8 cellular contexts compared by ENCODE assay signal in the genomic region with DNA sequence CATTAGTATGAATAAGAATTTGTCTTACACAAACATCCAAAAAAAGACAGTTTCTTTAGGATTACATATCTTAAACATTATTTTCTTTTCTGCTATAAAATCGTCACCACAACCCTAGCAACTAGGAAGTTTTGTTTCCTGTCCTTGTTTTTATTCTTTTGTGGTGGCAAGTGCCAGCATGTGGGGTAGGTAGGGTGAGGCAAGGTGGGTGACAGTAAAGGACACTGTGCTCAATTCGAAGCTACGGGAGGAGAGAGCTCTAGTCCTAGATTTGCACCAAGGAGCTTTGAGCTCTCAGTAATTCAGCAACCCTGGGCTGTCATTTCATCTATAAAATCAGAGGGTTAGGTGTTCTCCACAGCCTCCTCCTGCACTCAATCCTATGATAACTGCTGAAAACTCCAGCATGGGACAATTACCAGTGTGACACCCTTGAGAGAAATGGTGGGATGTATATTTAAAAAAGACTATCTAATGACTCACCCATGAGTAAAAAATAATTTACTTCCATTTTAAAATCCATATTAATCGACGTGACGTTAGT.
DNase-seq lines count a peak whose midpoint lies in the region; ATAC-seq, FAIRE-seq and TF ChIP-seq lines count a peak whose summit lies in the region.

No MANE protein-coding gene starts in this region.

- peak overlapping the region; percentile 30 to 74 (median 60) for H3K27ac ChIP-seq in upper lobe of left lung

- H3K36me3 Mint-ChIP-seq in activated naive CD4-positive, alpha-beta T cell treated with anti-CD3 and anti-CD28 coated beads, Interleukin-2, amount 10 ng/mL, durations not matched to agents 7 days and 5 days = peaks cover 58% of the 10 kb centered on the region
- H3K36me3 Mint-ChIP-seq in activated T-helper 1 cell treated with anti-CD3 and anti-CD28 coated beads, Interleukin-12 subunit alpha, Interleukin-12 subunit beta, Interleukin-2, Interleukin-4 antibody, amounts not matched to agents 30 ng/mL and 10 ng/mL and 1 ng/mL, durations not matched to agents 14 hours and 24 hours and 36 hours (ENCODE audit: low read depth) = peaks cover 49% of the 10 kb centered on the region
- peaks cover 13% of the 10 kb centered on the region for H3K36me3 Mint-ChIP-seq in memory B cell

- no peak for FAIRE-seq in D721Med (lab: Jason Lieb, UNC)

- TF ChIP-seq EP300 in upper lobe of left lung (IDR thresholded peaks at IDR 0.05) = no peak

- ATAC-seq in memory B cell (ENCODE audit: low read depth) (no peak), upper lobe of left lung (ENCODE audit: low FRiP score in 2 of 2) (no peak)

- H3K4me1 Mint-ChIP-seq in activated naive CD4-positive, alpha-beta T cell treated with anti-CD3 and anti-CD28 coated beads, Interleukin-2, amount 10 ng/mL, durations not matched to agents 7 days and 5 days = peaks cover 97% of the 10 kb centered on the region
- peaks cover 99% of the 10 kb centered on the region for H3K4me1 Mint-ChIP-seq in activated T-helper 1 cell treated with anti-CD3 and anti-CD28 coated beads, Interleukin-12 subunit alpha, Interleukin-12 subunit beta, Interleukin-2, Interleukin-4 antibody, amounts not matched to agents 30 ng/mL and 10 ng/mL and 1 ng/mL, durations not matched to agents 14 hours and 24 hours and 36 hours (ENCODE audit: low read depth)
- H3K4me1 Mint-ChIP-seq in memory B cell = peaks cover 68% of the 10 kb centered on the region

- DNase-seq in activated naive CD4-positive, alpha-beta T cell treated with anti-CD3 and anti-CD28 coated beads, Interleukin-2, amount 10 ng/mL, durations not matched to agents 7 days and 5 days = peak; percentile 48
- DNase-seq in activated naive CD4-positive, alpha-beta T cell treated with Interleukin-2 at 50 U/mL for 16 hours = no peak
- DNase-seq in activated T-helper 1 cell treated with anti-CD3 and anti-CD28 coated beads, Interleukin-12 subunit alpha, Interleukin-12 subunit beta, Interleukin-2, Interleukin-4 antibody, amounts not matched to agents 30 ng/mL and 10 ng/mL and 1 ng/mL, durations not matched to agents 14 hours and 24 hours and 36 hours (ENCODE audit: low spot score) = no peak
- DNase-seq in memory B cell (ENCODE audit: low spot score in 2 of 2) (no peak), upper lobe of left lung (no peak), D721Med (ENCODE audit: insufficient read length, low spot score) (no peak), NCI-H146 (lab: John Stamatoyannopoulos, UW) (no peak), H4 (ENCODE audit: low spot score) (no peak)

- no peaks in the 10 kb centered on the region for H3K27me3 Mint-ChIP-seq in activated naive CD4-positive, alpha-beta T cell treated with anti-CD3 and anti-CD28 coated beads, Interleukin-2, amount 10 ng/mL, durations not matched to agents 7 days and 5 days
- no peaks in the 10 kb centered on the region for H3K27me3 Mint-ChIP-seq in activated T-helper 1 cell treated with anti-CD3 and anti-CD28 coated beads, Interleukin-12 subunit alpha, Interleukin-12 subunit beta, Interleukin-2, Interleukin-4 antibody, amounts not matched to agents 30 ng/mL and 10 ng/mL and 1 ng/mL, durations not matched to agents 14 hours and 24 hours and 36 hours (ENCODE audit: insufficient read depth)
- H3K27me3 Mint-ChIP-seq in memory B cell = no peaks in the 10 kb centered on the region

- no peaks in the 10 kb centered on the region for H3K9me3 Mint-ChIP-seq in activated naive CD4-positive, alpha-beta T cell treated with anti-CD3 and anti-CD28 coated beads, Interleukin-2, amount 10 ng/mL, durations not matched to agents 7 days and 5 days
- no peaks in the 10 kb centered on the region for H3K9me3 Mint-ChIP-seq in activated T-helper 1 cell treated with anti-CD3 and anti-CD28 coated beads, Interleukin-12 subunit alpha, Interleukin-12 subunit beta, Interleukin-2, Interleukin-4 antibody, amounts not matched to agents 30 ng/mL and 10 ng/mL and 1 ng/mL, durations not matched to agents 14 hours and 24 hours and 36 hours
- no peaks in the 10 kb centered on the region for H3K9me3 Mint-ChIP-seq in memory B cell

- H3K27me3 ChIP-seq in upper lobe of left lung = no peaks in the 10 kb centered on the region

- H3K4me3 Mint-ChIP-seq in activated naive CD4-positive, alpha-beta T cell treated with anti-CD3 and anti-CD28 coated beads, Interleukin-2, amount 10 ng/mL, durations not matched to agents 7 days and 5 days = peak overlapping the region; percentile 67
- peak overlapping the region; percentile 74 for H3K4me3 Mint-ChIP-seq in activated T-helper 1 cell treated with anti-CD3 and anti-CD28 coated beads, Interleukin-12 subunit alpha, Interleukin-12 subunit beta, Interleukin-2, Interleukin-4 antibody, amounts not matched to agents 30 ng/mL and 10 ng/mL and 1 ng/mL, durations not matched to agents 14 hours and 24 hours and 36 hours
- peak overlapping the region; percentile 73 for H3K4me3 Mint-ChIP-seq in memory B cell

- no peaks in the 10 kb centered on the region for H3K9me3 ChIP-seq in upper lobe of left lung

- TF ChIP-seq CTCF in upper lobe of left lung (IDR thresholded peaks at IDR 0.05) (no peak), D721Med (IDR thresholded peaks at IDR 0.05; ENCODE audit: insufficient read depth, missing control alignments) (no peak)

- TF ChIP-seq POLR2A in upper lobe of left lung (IDR thresholded peaks at IDR 0.05) = no peak

- H3K4me1 ChIP-seq in upper lobe of left lung = peaks cover 13 to 30% (median 17%) of the 10 kb centered on the region in 4 donors

- H3K27ac Mint-ChIP-seq in activated naive CD4-positive, alpha-beta T cell treated with anti-CD3 and anti-CD28 coated beads, Interleukin-2, amount 10 ng/mL, durations not matched to agents 7 days and 5 days = peak overlapping the region; percentile 99
- peak overlapping the region; percentile 97 for H3K27ac Mint-ChIP-seq in activated T-helper 1 cell treated with anti-CD3 and anti-CD28 coated beads, Interleukin-12 subunit alpha, Interleukin-12 subunit beta, Interleukin-2, Interleukin-4 antibody, amounts not matched to agents 30 ng/mL and 10 ng/mL and 1 ng/mL, durations not matched to agents 14 hours and 24 hours and 36 hours
- peak overlapping the region; percentile 88 for H3K27ac Mint-ChIP-seq in memory B cell

- no peaks in the 10 kb centered on the region for H3K36me3 ChIP-seq in upper lobe of left lung

- CTCF ChIA-PET in activated naive CD4-positive, alpha-beta T cell treated with anti-CD3 and anti-CD28 coated beads, Interleukin-2, amount 10 ng/mL, durations not matched to agents 7 days and 5 days (lab: Charles Lee) = interaction anchor here (0.7 to 1.9 kb wide), 8 partner anchors 12 to 236 kb away, joined by 3 to 6 read pairs (median 4); no protein-coding TSS in a partner anchor

- no peak overlapping the region for H3K4me3 ChIP-seq in upper lobe of left lung

- whole genome bisulfite sequencing in upper lobe of left lung, 2 donors = 39 to 70% methylated on average over 6 of the region's 6 CpGs

- intact Hi-C loops in activated T-helper 1 cell treated with anti-CD3 and anti-CD28 coated beads, Interleukin-12 subunit alpha, Interleukin-12 subunit beta, Interleukin-2, Interleukin-4 antibody, amounts not matched to agents 30 ng/mL and 10 ng/mL and 1 ng/mL, durations not matched to agents 14 hours and 24 hours and 36 hours (cut with micrococcal nuclease) = loop anchor here (1.0 to 5.0 kb wide), 10 partner anchors 15 to 370 kb away; partner anchors contain the start of genes CDNF, HSPA14, MEIG1 and MSANTD7
